ENCODE assay signal across 8 cellular contexts in the genomic region with DNA sequence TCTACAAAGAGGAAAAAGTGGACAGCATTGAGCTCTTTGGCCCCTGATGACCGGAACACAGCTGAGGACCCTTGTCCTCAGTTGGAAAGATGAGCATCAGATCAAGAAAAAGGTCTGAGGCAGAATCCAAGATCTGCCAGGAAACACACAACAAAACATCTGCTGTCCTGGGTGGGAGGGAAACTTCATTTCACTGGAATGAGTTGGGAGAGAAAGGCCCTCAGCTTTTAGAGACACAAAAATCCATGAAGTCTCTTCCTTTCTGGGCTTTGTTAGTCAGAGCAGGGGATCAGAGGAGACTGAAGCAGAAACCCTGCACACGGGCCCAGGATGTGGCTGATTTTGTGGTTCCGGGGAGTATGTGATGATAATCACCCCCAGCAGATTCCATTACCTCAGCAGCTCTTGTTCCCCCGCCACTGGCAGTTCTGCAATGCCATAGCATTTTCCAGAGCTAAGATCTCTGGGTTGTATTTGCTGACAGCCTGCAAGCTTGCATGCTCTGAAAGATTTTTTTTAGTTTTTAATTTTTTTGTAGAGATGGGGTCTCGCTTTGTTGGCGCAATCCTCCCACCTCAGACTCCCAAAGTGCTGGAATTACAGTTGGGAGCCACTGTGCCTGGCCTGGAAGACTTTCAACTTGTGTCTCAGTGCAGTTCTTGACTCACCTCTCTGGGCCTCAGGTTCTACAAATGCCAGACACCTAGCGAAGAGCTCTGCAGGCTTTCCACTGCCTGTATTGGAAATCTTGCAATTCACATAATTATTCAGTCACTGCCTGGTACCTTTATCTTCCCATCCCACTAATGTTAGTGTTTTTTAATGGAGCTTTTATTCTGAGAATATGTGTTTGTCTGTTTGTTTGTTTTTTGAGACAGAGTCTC. TPM values are rescaled to one million over a fixed set of nuclear protein-coding genes. Genes with fewer than 3 reads are reported as not detected.
DNase-seq lines count a peak whose midpoint lies in the region; ATAC-seq lines count a peak whose summit lies in the region.

No MANE protein-coding gene starts in this region.

- H3K4me1 ChIP-seq in mesenchymal stem cell (ENCODE audit: control insufficient read depth, insufficient read depth, low read depth, low read length), result peaks cover 2% of the 10 kb centered on the region

- H3K4me3 Mint-ChIP-seq in activated T-helper 1 cell treated with anti-CD3 and anti-CD28 coated beads, Interleukin-12 subunit alpha, Interleukin-12 subunit beta, Interleukin-2, Interleukin-4 antibody, amounts not matched to agents 30 ng/mL and 10 ng/mL and 1 ng/mL, durations not matched to agents 14 hours and 24 hours and 36 hours, result peak overlapping the region; percentile 68

- H4K91ac ChIP-seq in mesenchymal stem cell (ENCODE audit: low read length), result no peak overlapping the region

- no peak overlapping the region for H3K4me2 ChIP-seq in mesenchymal stem cell (ENCODE audit: low read length, poor library complexity, severe bottlenecking)

- no peak overlapping the region for H3K14ac ChIP-seq in mesenchymal stem cell (ENCODE audit: low read length in 2 of 2)

- H3K4ac ChIP-seq in mesenchymal stem cell (ENCODE audit: low read depth in 1 of 2, low read length in 2 of 2), result no peak overlapping the region

- peak; percentile 91 for ATAC-seq in stimulated activated naive CD8-positive, alpha-beta T cell treated with anti-CD3 and anti-CD28 coated beads, Interleukin-15, Interleukin-2, amounts not matched to agents 100 U/mL and 50 U/mL, for 24 hours
- ATAC-seq in HG03135 (IDR thresholded peaks at IDR 0.05; ENCODE audit: unreplicated experiment), result no peak
- no peak for ATAC-seq in HG02938 (IDR thresholded peaks at IDR 0.05; ENCODE audit: unreplicated experiment)
- no peak for ATAC-seq in HG03460 (IDR thresholded peaks at IDR 0.05; ENCODE audit: unreplicated experiment)

- no peak overlapping the region for H3K9ac ChIP-seq in mesenchymal stem cell (ENCODE audit: low read length)

- peaks cover 10 to 68% of the 10 kb centered on the region in 2 experiments for H3K36me3 ChIP-seq in mesenchymal stem cell (ENCODE audit: control insufficient read depth in 1 of 2, insufficient read depth in 2 of 2, low read depth in 1 of 2, low read length in 2 of 2)

- no peak overlapping the region for H4K8ac ChIP-seq in mesenchymal stem cell (ENCODE audit: low read length)

- peaks cover 27% of the 10 kb centered on the region for H3K9me3 Mint-ChIP-seq in activated T-helper 1 cell treated with anti-CD3 and anti-CD28 coated beads, Interleukin-12 subunit alpha, Interleukin-12 subunit beta, Interleukin-2, Interleukin-4 antibody, amounts not matched to agents 30 ng/mL and 10 ng/mL and 1 ng/mL, durations not matched to agents 14 hours and 24 hours and 36 hours

- H2BK5ac ChIP-seq in mesenchymal stem cell (ENCODE audit: low read depth, low read length, poor library complexity, severe bottlenecking), result no peak overlapping the region

- peaks cover 29% of the 10 kb centered on the region for H3K9me3 ChIP-seq in mesenchymal stem cell (ENCODE audit: control insufficient read depth, low read length)

- no peak overlapping the region for H3K23ac ChIP-seq in mesenchymal stem cell (ENCODE audit: low read length in 2 of 2)

- H2AFZ ChIP-seq in mesenchymal stem cell (ENCODE audit: low read depth, low read length), result no peak overlapping the region

- no peak overlapping the region for H2BK15ac ChIP-seq in mesenchymal stem cell (ENCODE audit: low read depth, poor library complexity, severe bottlenecking)

- H3K27ac Mint-ChIP-seq in activated T-helper 1 cell treated with anti-CD3 and anti-CD28 coated beads, Interleukin-12 subunit alpha, Interleukin-12 subunit beta, Interleukin-2, Interleukin-4 antibody, amounts not matched to agents 30 ng/mL and 10 ng/mL and 1 ng/mL, durations not matched to agents 14 hours and 24 hours and 36 hours, result peak overlapping the region; percentile 98

- H3K36me3 Mint-ChIP-seq in activated T-helper 1 cell treated with anti-CD3 and anti-CD28 coated beads, Interleukin-12 subunit alpha, Interleukin-12 subunit beta, Interleukin-2, Interleukin-4 antibody, amounts not matched to agents 30 ng/mL and 10 ng/mL and 1 ng/mL, durations not matched to agents 14 hours and 24 hours and 36 hours (ENCODE audit: low read depth), result peaks cover 58% of the 10 kb centered on the region

- intact Hi-C loops in activated T-helper 1 cell treated with anti-CD3 and anti-CD28 coated beads, Interleukin-12 subunit alpha, Interleukin-12 subunit beta, Interleukin-2, Interleukin-4 antibody, amounts not matched to agents 30 ng/mL and 10 ng/mL and 1 ng/mL, durations not matched to agents 14 hours and 24 hours and 36 hours (cut with micrococcal nuclease), result loop anchor here (1.0 to 2.0 kb wide), 7 partner anchors 8 to 78 kb away; a partner anchor contains a TSS

- H3K18ac ChIP-seq in mesenchymal stem cell (ENCODE audit: low read depth in 1 of 2, low read length in 2 of 2), result no peak overlapping the region

- DNase-seq in AML-193 (lab: John Stamatoyannopoulos, UW) (peak; percentile 89 to 91), OCI-M1 (lab: John Stamatoyannopoulos, UW) (peak; percentile 89), mesenchymal stem cell (peak; percentile 16)
- peak; percentile 81 for DNase-seq in activated T-helper 1 cell treated with anti-CD3 and anti-CD28 coated beads, Interleukin-12 subunit alpha, Interleukin-12 subunit beta, Interleukin-2, Interleukin-4 antibody, amounts not matched to agents 30 ng/mL and 10 ng/mL and 1 ng/mL, durations not matched to agents 14 hours and 24 hours and 36 hours (ENCODE audit: low spot score)
- peak; percentile 78 for DNase-seq in stimulated activated naive CD8-positive, alpha-beta T cell treated with anti-CD3 and anti-CD28 coated beads, Interleukin-15, Interleukin-2, amounts not matched to agents 100 U/mL and 50 U/mL, for 24 hours

- no peak overlapping the region for H2BK12ac ChIP-seq in mesenchymal stem cell (ENCODE audit: low read length in 2 of 2)

- H3K4me1 Mint-ChIP-seq in activated T-helper 1 cell treated with anti-CD3 and anti-CD28 coated beads, Interleukin-12 subunit alpha, Interleukin-12 subunit beta, Interleukin-2, Interleukin-4 antibody, amounts not matched to agents 30 ng/mL and 10 ng/mL and 1 ng/mL, durations not matched to agents 14 hours and 24 hours and 36 hours (ENCODE audit: low read depth), result peaks cover 57% of the 10 kb centered on the region

- WGBS in mesenchymal stem cell, result 94% methylated on average over 7 of the region's 7 CpGs

- H3K27me3 ChIP-seq in mesenchymal stem cell (ENCODE audit: control insufficient read depth in 1 of 2, insufficient read depth in 1 of 2, low read length in 2 of 2), result no peaks in the 10 kb centered on the region

- H3K27me3 Mint-ChIP-seq in activated T-helper 1 cell treated with anti-CD3 and anti-CD28 coated beads, Interleukin-12 subunit alpha, Interleukin-12 subunit beta, Interleukin-2, Interleukin-4 antibody, amounts not matched to agents 30 ng/mL and 10 ng/mL and 1 ng/mL, durations not matched to agents 14 hours and 24 hours and 36 hours (ENCODE audit: insufficient read depth), result no peaks in the 10 kb centered on the region

- H3K27ac ChIP-seq in mesenchymal stem cell (ENCODE audit: low read length, poor library complexity, severe bottlenecking), result peak overlapping the region; percentile 58

- no peak overlapping the region for H2AK5ac ChIP-seq in mesenchymal stem cell (ENCODE audit: low read length, severe bottlenecking)

- no peak overlapping the region for H3K4me3 ChIP-seq in mesenchymal stem cell (ENCODE audit: insufficient read depth in 1 of 2, low read depth in 1 of 2, low read length in 2 of 2)

- H3K79me1 ChIP-seq in mesenchymal stem cell (replicated peaks; ENCODE audit: low read length, poor library complexity, severe bottlenecking), result no peaks in the 10 kb centered on the region

- H2BK120ac ChIP-seq in mesenchymal stem cell (ENCODE audit: low read depth, low read length), result no peak overlapping the region

RNA-seq across cellular contexts. Expression of a gene that starts 5.8 kb away (rescaled TPM):
- total RNA-seq in activated T-helper 1 cell treated with anti-CD3 and anti-CD28 coated beads, Interleukin-12 subunit alpha, Interleukin-12 subunit beta, Interleukin-2, Interleukin-4 antibody, amounts not matched to agents 30 ng/mL and 10 ng/mL and 1 ng/mL, durations not matched to agents 14 hours and 24 hours and 36 hours, result 80.4 and 81.5 TPM in 2 replicates
- 17.8 TPM for polyA plus RNA-seq in mesenchymal stem cell (2013, experiment 1 of 2)
- 17.5 TPM for polyA plus RNA-seq in mesenchymal stem cell (2013, experiment 2 of 2)

RNA-seq across cellular contexts. Expression of a gene that starts 50.3 kb away (rescaled TPM):
- total RNA-seq in activated T-helper 1 cell treated with anti-CD3 and anti-CD28 coated beads, Interleukin-12 subunit alpha, Interleukin-12 subunit beta, Interleukin-2, Interleukin-4 antibody, amounts not matched to agents 30 ng/mL and 10 ng/mL and 1 ng/mL, durations not matched to agents 14 hours and 24 hours and 36 hours, result 1.8 and 2.4 TPM in 2 replicates
- polyA plus RNA-seq in mesenchymal stem cell (2013, experiment 1 of 2), result not detected
- not detected for polyA plus RNA-seq in mesenchymal stem cell (2013, experiment 2 of 2)

Comparison
In these comparisons a context has a peak if more than half of its experiments do, and no peak if none do; other contexts are left out.
1. DNase-seq: peak in every context shown above with its lines; median percentile 90 in AML-193; 89 in OCI-M1; 81 in activated T-helper 1 cell treated with anti-CD3 and anti-CD28 coated beads, Interleukin-12 subunit alpha, Interleukin-12 subunit beta, Interleukin-2, Interleukin-4 antibody, amounts not matched to agents 30 ng/mL and 10 ng/mL and 1 ng/mL, durations not matched to agents 14 hours and 24 hours and 36 hours; 78 in stimulated activated naive CD8-positive, alpha-beta T cell treated with anti-CD3 and anti-CD28 coated beads, Interleukin-15, Interleukin-2, amounts not matched to agents 100 U/mL and 50 U/mL, for 24 hours; 16 in mesenchymal stem cell.